Comparison of ENCODE assay signal across 9 cellular contexts in the genomic region with DNA sequence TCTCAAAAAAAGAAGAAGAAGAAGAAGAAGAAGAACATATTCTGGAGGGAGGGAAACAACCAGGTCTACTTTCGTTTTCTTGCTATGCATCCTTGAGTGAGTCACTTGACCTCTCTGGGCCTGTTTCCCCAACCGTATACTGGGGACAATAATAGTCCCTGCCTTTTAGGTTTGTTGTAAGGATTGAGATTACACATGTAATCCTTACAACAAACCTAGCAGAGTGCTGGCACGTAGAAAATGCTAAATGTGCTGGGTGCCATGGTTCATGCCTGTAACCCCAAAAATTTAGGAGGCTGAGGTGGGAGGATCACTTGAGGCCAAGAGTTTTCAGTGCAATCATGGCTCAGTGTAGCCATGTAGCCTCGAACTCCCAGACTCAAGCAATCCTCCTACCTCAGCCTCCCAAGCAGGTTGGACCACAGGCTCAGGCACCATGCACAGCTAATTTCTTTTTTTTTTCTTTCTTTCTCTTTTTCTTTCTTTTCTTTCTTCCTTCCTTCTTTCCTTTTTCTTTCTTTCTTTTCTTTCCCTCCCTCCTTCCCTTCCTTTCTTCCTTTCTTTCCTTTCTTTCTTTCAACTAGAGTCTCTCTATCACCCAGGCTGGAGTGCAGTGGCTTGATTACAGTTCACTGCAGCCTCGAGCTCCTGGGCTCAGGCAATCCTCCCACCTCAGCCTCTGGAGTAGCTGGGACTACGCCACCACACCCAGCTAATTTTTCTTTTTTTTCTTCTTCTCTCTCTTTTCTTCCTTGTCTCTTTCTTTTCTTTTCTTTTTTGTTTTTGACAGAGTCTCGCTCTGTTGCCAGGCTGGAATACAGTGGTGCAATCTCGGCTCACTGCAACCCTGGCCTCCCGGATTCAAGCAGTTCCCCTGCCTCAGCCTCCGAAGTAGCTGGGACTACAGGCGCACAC. TPM values are rescaled to one million over a fixed set of nuclear protein-coding genes. Genes with fewer than 3 reads are reported as not detected.
DNase-seq lines count a peak whose midpoint lies in the region; ATAC-seq, FAIRE-seq and TF ChIP-seq lines count a peak whose summit lies in the region.
"Had no signal": no experiment of that assay in that cellular context is flagged by ENCODE, and none has a peak within 500 bp of the region (broad histone marks: within the 10 kb centered on the region; RNA-seq: fewer than 3 reads in every experiment).

No MANE protein-coding gene starts in this region.

- H3K4me3 ChIP-seq in PC-9 = no peak overlapping the region
- no peak overlapping the region for H3K4me3 ChIP-seq in H1 (ENCODE audit: extremely low read depth in 1 of 4, insufficient read depth in 2 of 4, low read depth in 3 of 4, low read length in 4 of 4)
- no peak overlapping the region for H3K4me3 ChIP-seq in skin epidermis

- H2BK5ac ChIP-seq in H1 (ENCODE audit: low read depth, low read length) = 0 out of 2 replicates have a peak overlapping the region, but pooled peaks have one; percentile 86

- no peaks in the 10 kb centered on the region for H3K9me2 ChIP-seq in PC-9 (ENCODE audit: insufficient read depth)

- H4K8ac ChIP-seq in H1 (ENCODE audit: extremely low read depth, insufficient read depth, low read length) = no peak overlapping the region

- peak; percentile 37 for DNase-seq in activated CD4-positive, alpha-beta T cell treated with anti-CD3 and anti-CD28 coated beads for 48 hours
- no peak for DNase-seq in activated CD4-positive, alpha-beta T cell treated with anti-CD3 and anti-CD28 coated beads, Interleukin-2, amount 50 U/mL, for 1 hour
- DNase-seq in PC-9 (no peak), H1 (ENCODE audit: low read depth in 1 of 2, low spot score in 2 of 2) (no peak), putamen (ENCODE audit: low spot score) (no peak), DMS153 (lab: John Stamatoyannopoulos, UW) (no peak)
- DNase-seq: NCI-H774 had no signal

- intact Hi-C loops in PC-9 (cut with micrococcal nuclease; ENCODE audit: unreplicated experiment) = loop anchor here (5.0 kb wide), 1 partner anchor 105 kb away; no protein-coding TSS in a partner anchor

- TF ChIP-seq RAD21 in H1 (IDR thresholded peaks at IDR 0.05 in 1 of 2, conservative IDR thresholded peaks at IDR 0.05 in 1 of 2; ENCODE audit: low read depth in 2 of 2, low read length in 2 of 2) = no peak

- H3K9me3 ChIP-seq in PC-9 (ENCODE audit: insufficient read depth, low read depth) (no peaks in the 10 kb centered on the region), H1 (ENCODE audit: insufficient read depth in 2 of 2, low read depth in 1 of 2, low read length in 1 of 2) (no peaks in the 10 kb centered on the region)

- H3K4me2 ChIP-seq in PC-9 = peak overlapping the region; percentile 99; the same call in 1 of the 2 replicates
- H3K4me2 ChIP-seq in H1 (ENCODE audit: insufficient read depth in 1 of 2, low read depth in 2 of 2, low read length in 2 of 2) = no peak overlapping the region; a peak in 1 of 4 replicates

- no peak overlapping the region for H3K18ac ChIP-seq in H1 (ENCODE audit: extremely low read depth, low read length)

- WGBS in H1 (ENCODE audit: extremely low coverage in 1 of 2, insufficient coverage in 1 of 2, insufficient read length in 1 of 2, insufficient replicate concordance in 2 of 2, low coverage in 1 of 2, low lambda C conversion rate in 2 of 2, missing lambda C conversion rate in 1 of 2), 2 experiments = 89% methylated on average over 9 of the region's 11 CpGs; no CpG with 5 or more reads in 1 of the 2 experiments

- H4K20me1 ChIP-seq in PC-9 (ENCODE audit: insufficient read depth) (peaks cover 18% of the 10 kb centered on the region), H1 (replicated peaks in 1 of 2; ENCODE audit: control insufficient read depth in 1 of 2, insufficient read depth in 2 of 2, low read length in 2 of 2) (peaks cover 7 to 11% of the 10 kb centered on the region in 2 experiments)

- no peak for FAIRE-seq in H1 (lab: Jason Lieb, UNC)

- no peak overlapping the region for H3K4ac ChIP-seq in H1 (replicated peaks; ENCODE audit: insufficient read length, low read depth, low read length)

- H3K4me1 ChIP-seq in PC-9 (replicated peaks; ENCODE audit: insufficient read depth) = peaks cover 37% of the 10 kb centered on the region
- H3K4me1 ChIP-seq in H1 (replicated peaks in 1 of 4; ENCODE audit: control insufficient read depth in 3 of 4, insufficient read depth in 4 of 4, low read length in 3 of 4) = peaks cover 0 to 8% (median 6%) of the 10 kb centered on the region in 4 experiments

- no peak overlapping the region; the same call in 1 of the 2 replicates for H2AK5ac ChIP-seq in H1 (ENCODE audit: low read depth, low read length)

- H3K27ac ChIP-seq in PC-9 (no peak overlapping the region), H1 (ENCODE audit: low read depth, low read length) (no peak overlapping the region), skin epidermis (peak overlapping the region in 17 of 21 experiments; percentile 20 to 100 (median 98))

- H2BK20ac ChIP-seq in H1 (ENCODE audit: low read length) = peak overlapping the region; percentile 86; the same call in 1 of the 2 replicates

- no peak for TF ChIP-seq CTCF in PC-9 (conservative IDR thresholded peaks at IDR 0.05)
- no peak for TF ChIP-seq CTCF in H1 (IDR thresholded peaks at IDR 0.05; ENCODE audit: control extremely low read depth in 1 of 3, insufficient read depth in 1 of 3, low read depth in 1 of 3, low read length in 3 of 3)

- H3K9ac ChIP-seq in H1 (replicated peaks in 1 of 4; ENCODE audit: extremely low read depth in 1 of 4, low read depth in 3 of 4, low read length in 3 of 4) = no peak overlapping the region

- no peak overlapping the region for H4K5ac ChIP-seq in H1 (ENCODE audit: insufficient read length, low read depth, low read length)

- H3K14ac ChIP-seq in H1 (ENCODE audit: insufficient read length) = no peak overlapping the region

- no peak overlapping the region for H3K56ac ChIP-seq in H1 (replicated peaks; ENCODE audit: insufficient read length, low read depth, low read length)

- no peaks in the 10 kb centered on the region for H3K79me1 ChIP-seq in H1 (ENCODE audit: low read depth, low read length)

- H2BK12ac ChIP-seq in H1 (ENCODE audit: low read depth, low read length) = peak overlapping the region; percentile 92; the same call in 1 of the 2 replicates

- TF ChIP-seq EP300 in H1 (IDR thresholded peaks at IDR 0.05; ENCODE audit: borderline replicate concordance in 1 of 2, low read depth in 2 of 2, low read length in 2 of 2) = no peak

- no TSS peak for BruUV-seq in PC-9 (replicated peaks; lab: Mats Ljungman, UMichigan)

- H2BK15ac ChIP-seq in H1 (ENCODE audit: low read length) = peak overlapping the region; percentile 98; the same call in 1 of the 2 replicates

- TF ChIP-seq POLR2A in H1 (IDR thresholded peaks at IDR 0.05; ENCODE audit: control extremely low read depth in 1 of 2, low read depth in 2 of 2, low read length in 2 of 2) = peak in 1 of 2 experiments; percentile 48; a peak in 1 of 3 replicates

- H2AFZ ChIP-seq in PC-9 = no peak overlapping the region
- no peak overlapping the region for H2AFZ ChIP-seq in H1 (ENCODE audit: low read length)

- POLR2A ChIA-PET in PC-9 (lab: Charles Lee; ENCODE audit: unreplicated experiment) = interaction anchor here (0.6 kb wide), 2 partner anchors 16 to 105 kb away, joined by 3 to 7 read pairs; no protein-coding TSS in a partner anchor
- POLR2A ChIA-PET in H1 (lab: Charles Lee; ENCODE audit: partially characterized antibody) = interaction anchor here (0.6 to 9.6 kb wide), 5 partner anchors 9 to 366 kb away, joined by 3 to 530 read pairs (median 3); no protein-coding TSS in a partner anchor

- peaks cover 63% of the 10 kb centered on the region for H3F3A ChIP-seq in PC-9 (ENCODE audit: insufficient read depth, low read depth)

- no peaks in the 10 kb centered on the region for H3K27me3 ChIP-seq in PC-9 (ENCODE audit: insufficient read depth, low read depth)
- H3K27me3 ChIP-seq in H1 (replicated peaks in 1 of 4; ENCODE audit: control insufficient read depth in 3 of 4, extremely low read depth in 1 of 4, insufficient read depth in 3 of 4, low read length in 3 of 4) = no peaks in the 10 kb centered on the region; a peak in 1 of 7 replicates

- H3K23ac ChIP-seq in H1 (ENCODE audit: insufficient read length) = no peak overlapping the region

- CTCF ChIA-PET in PC-9 (lab: Charles Lee) = interaction anchor here (0.6 kb wide), 1 partner anchor 31 kb away, joined by 3 read pairs; no protein-coding TSS in a partner anchor
- CTCF ChIA-PET in H1 (lab: Charles Lee; ENCODE audit: partially characterized antibody) = interaction anchor here (1.2 to 2.0 kb wide), 4 partner anchors 16 to 91 kb away, joined by 3 to 12 read pairs (median 3); no protein-coding TSS in a partner anchor

- H2BK120ac ChIP-seq in H1 (replicated peaks; ENCODE audit: low read depth, low read length) = no peak overlapping the region

- peaks cover 15% of the 10 kb centered on the region for H3K36me3 ChIP-seq in PC-9 (ENCODE audit: low read depth)
- H3K36me3 ChIP-seq in H1 (ENCODE audit: control insufficient read depth in 2 of 4, insufficient read depth in 4 of 4, low read length in 3 of 4) = peaks cover 0 to 7% (median 2%) of the 10 kb centered on the region in 4 experiments; a peak in 2 of 8 replicates

- peaks cover 11% of the 10 kb centered on the region for H3K23me2 ChIP-seq in H1 (ENCODE audit: low read depth, low read length)

- no peak overlapping the region for H4K91ac ChIP-seq in H1 (replicated peaks; ENCODE audit: insufficient read length, low read length)

- ATAC-seq in GM19455 (IDR thresholded peaks at IDR 0.05; ENCODE audit: unreplicated experiment) = no peak

- H3K79me2 ChIP-seq in PC-9 (ENCODE audit: low read depth) (peaks cover 60% of the 10 kb centered on the region), H1 (ENCODE audit: control insufficient read depth in 1 of 2, insufficient read depth in 2 of 2, low read length in 2 of 2) (peaks cover 17 to 27% of the 10 kb centered on the region in 2 experiments)

RNA-seq across cellular contexts. Expression of gene IER2, which starts 7.0 kb away (rescaled TPM):
- total RNA-seq in PC-9 (2021) = 72.7 and 95.5 TPM in 2 replicates
- total RNA-seq in H1 (2021; fragmentation: NEBNext Ultra II Directional; extraction: Animal tissue kit (Norgen Biotek cat#: 25700)) = 137 and 138 TPM in 2 replicates
- polyA plus RNA-seq in H1 (2011; rRNA removed) = 84.5 and 151 TPM in 2 replicates
- 66.0 TPM for polyA plus RNA-seq in H1 (2011; cell fraction: cytosol; rRNA removed)
- polyA plus RNA-seq in H1 (2011; cell fraction: nucleus; rRNA removed) = 110 TPM
- 106 to 120 TPM (median 111 TPM) in 4 replicates for polyA plus RNA-seq in H1 (2012, experiment 1 of 2)
- polyA plus RNA-seq in H1 (2012, experiment 2 of 2) = 92.0 TPM
- polyA plus RNA-seq in H1 (2013, experiment 1 of 2) = 105 TPM
- polyA plus RNA-seq in H1 (2013, experiment 2 of 2) = 105 TPM
- 6.0 and 9.9 TPM in 2 replicates for polyA minus RNA-seq in H1 (2011; rRNA and poly(A)+ RNA removed)
- 33.4 TPM for polyA minus RNA-seq in H1 (2011; cell fraction: cytosol; rRNA and poly(A)+ RNA removed)
- 81.9 TPM for polyA minus RNA-seq in H1 (2011; cell fraction: nucleus; rRNA and poly(A)+ RNA removed)

RNA-seq across cellular contexts. Expression of gene STX10, which starts 7.0 kb away (rescaled TPM):
- total RNA-seq in PC-9 (2021) = 86.2 and 89.6 TPM in 2 replicates
- total RNA-seq in H1 (2021; fragmentation: NEBNext Ultra II Directional; extraction: Animal tissue kit (Norgen Biotek cat#: 25700)) = 50.8 and 53.0 TPM in 2 replicates
- polyA plus RNA-seq in H1 (2011; rRNA removed) = 80.1 and 86.8 TPM in 2 replicates
- polyA plus RNA-seq in H1 (2011; cell fraction: cytosol; rRNA removed) = 88.9 TPM
- polyA plus RNA-seq in H1 (2011; cell fraction: nucleus; rRNA removed) = 146 TPM
- polyA plus RNA-seq in H1 (2012, experiment 1 of 2) = 58.8 to 94.1 TPM (median 80.2 TPM) in 4 replicates
- polyA plus RNA-seq in H1 (2012, experiment 2 of 2) = 81.1 TPM
- 48.9 TPM for polyA plus RNA-seq in H1 (2013, experiment 1 of 2)
- polyA plus RNA-seq in H1 (2013, experiment 2 of 2) = 49.5 TPM
- 44.8 and 47.0 TPM in 2 replicates for polyA minus RNA-seq in H1 (2011; rRNA and poly(A)+ RNA removed)
- polyA minus RNA-seq in H1 (2011; cell fraction: cytosol; rRNA and poly(A)+ RNA removed) = 40.2 TPM
- 36.6 TPM for polyA minus RNA-seq in H1 (2011; cell fraction: nucleus; rRNA and poly(A)+ RNA removed)

RNA-seq across cellular contexts. Expression of gene NACC1, which starts 39.2 kb away (rescaled TPM):
- 101 and 133 TPM in 2 replicates for total RNA-seq in PC-9 (2021)
- total RNA-seq in H1 (2021; fragmentation: NEBNext Ultra II Directional; extraction: Animal tissue kit (Norgen Biotek cat#: 25700)) = 226 and 234 TPM in 2 replicates
- 301 and 541 TPM in 2 replicates for polyA plus RNA-seq in H1 (2011; rRNA removed)
- 204 TPM for polyA plus RNA-seq in H1 (2011; cell fraction: cytosol; rRNA removed)
- 367 TPM for polyA plus RNA-seq in H1 (2011; cell fraction: nucleus; rRNA removed)
- 72.2 to 138 TPM (median 120 TPM) in 4 replicates for polyA plus RNA-seq in H1 (2012, experiment 1 of 2)
- 144 TPM for polyA plus RNA-seq in H1 (2012, experiment 2 of 2)
- 169 TPM for polyA plus RNA-seq in H1 (2013, experiment 1 of 2)
- polyA plus RNA-seq in H1 (2013, experiment 2 of 2) = 186 TPM
- 150 and 197 TPM in 2 replicates for polyA minus RNA-seq in H1 (2011; rRNA and poly(A)+ RNA removed)
- polyA minus RNA-seq in H1 (2011; cell fraction: cytosol; rRNA and poly(A)+ RNA removed) = 187 TPM
- 126 TPM for polyA minus RNA-seq in H1 (2011; cell fraction: nucleus; rRNA and poly(A)+ RNA removed)

RNA-seq across cellular contexts. Expression of gene TRMT1, which starts 40.7 kb away (rescaled TPM):
- total RNA-seq in PC-9 (2021) = 44.1 and 51.1 TPM in 2 replicates
- 96.6 and 99.3 TPM in 2 replicates for total RNA-seq in H1 (2021; fragmentation: NEBNext Ultra II Directional; extraction: Animal tissue kit (Norgen Biotek cat#: 25700))
- 77.4 and 118 TPM in 2 replicates for polyA plus RNA-seq in H1 (2011; rRNA removed)
- 94.9 TPM for polyA plus RNA-seq in H1 (2011; cell fraction: cytosol; rRNA removed)
- 298 TPM for polyA plus RNA-seq in H1 (2011; cell fraction: nucleus; rRNA removed)
- 66.0 to 95.2 TPM (median 84.7 TPM) in 4 replicates for polyA plus RNA-seq in H1 (2012, experiment 1 of 2)
- 75.5 TPM for polyA plus RNA-seq in H1 (2012, experiment 2 of 2)
- 69.1 TPM for polyA plus RNA-seq in H1 (2013, experiment 1 of 2)
- 65.4 TPM for polyA plus RNA-seq in H1 (2013, experiment 2 of 2)
- polyA minus RNA-seq in H1 (2011; rRNA and poly(A)+ RNA removed) = 38.6 and 46.1 TPM in 2 replicates
- 52.8 TPM for polyA minus RNA-seq in H1 (2011; cell fraction: cytosol; rRNA and poly(A)+ RNA removed)
- polyA minus RNA-seq in H1 (2011; cell fraction: nucleus; rRNA and poly(A)+ RNA removed) = 64.4 TPM

RNA-seq across cellular contexts. Expression of gene LYL1, which starts 54.6 kb away (rescaled TPM):
- total RNA-seq in PC-9 (2021) = 0.24 TPM in 1 of 2 replicates, not detected in the other
- 0.58 and 0.65 TPM in 2 replicates for total RNA-seq in H1 (2021; fragmentation: NEBNext Ultra II Directional; extraction: Animal tissue kit (Norgen Biotek cat#: 25700))
- polyA plus RNA-seq in H1 (2011; rRNA removed) = 0.76 and 1.0 TPM in 2 replicates
- 0.62 TPM for polyA plus RNA-seq in H1 (2011; cell fraction: cytosol; rRNA removed)
- polyA plus RNA-seq in H1 (2011; cell fraction: nucleus; rRNA removed) = 0.78 TPM
- 0.23 to 0.67 TPM (median 0.39 TPM) in 4 replicates for polyA plus RNA-seq in H1 (2012, experiment 1 of 2)
- polyA plus RNA-seq in H1 (2012, experiment 2 of 2) = 0.26 TPM
- 0.65 TPM for polyA plus RNA-seq in H1 (2013, experiment 1 of 2)
- polyA plus RNA-seq in H1 (2013, experiment 2 of 2) = 0.52 TPM
- 0.10 TPM in 1 of 2 replicates, not detected in the other for polyA minus RNA-seq in H1 (2011; rRNA and poly(A)+ RNA removed)
- 1.2 TPM for polyA minus RNA-seq in H1 (2011; cell fraction: cytosol; rRNA and poly(A)+ RNA removed)
- 0.40 TPM for polyA minus RNA-seq in H1 (2011; cell fraction: nucleus; rRNA and poly(A)+ RNA removed)

Comparison
In these comparisons a context has a peak if more than half of its experiments do, and no peak if none do; other contexts are left out.
1. H3K27ac ChIP-seq: peak in skin epidermis (17 of 21); none in PC-9 (single experiment) and H1 (single experiment).